16 cellular contexts compared by ENCODE assay signal in the genomic region with DNA sequence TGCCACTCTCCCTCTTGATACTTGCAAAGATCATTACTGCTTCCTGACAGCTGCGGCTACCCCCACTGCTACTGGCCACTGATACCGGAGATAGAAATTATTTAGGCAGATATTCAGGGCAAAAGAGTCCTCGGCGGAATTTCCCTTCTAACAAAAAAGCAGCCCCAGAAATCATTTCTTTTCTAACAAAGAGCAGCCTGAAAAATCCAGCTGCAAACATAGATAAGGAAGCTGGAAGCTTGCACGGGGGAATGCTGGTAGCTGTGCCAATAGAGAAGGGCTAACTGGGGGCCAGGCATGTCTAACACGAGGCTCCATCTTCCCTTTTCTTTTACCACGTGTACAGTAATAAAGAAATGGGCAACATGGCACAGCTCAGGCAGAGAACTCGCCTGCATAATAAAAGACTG. TPM values are rescaled to one million over a fixed set of nuclear protein-coding genes. Genes with fewer than 3 reads are reported as not detected.
DNase-seq lines count a peak whose midpoint lies in the region; ATAC-seq, FAIRE-seq and TF ChIP-seq lines count a peak whose summit lies in the region.
"Had no signal": no experiment of that assay in that cellular context is flagged by ENCODE, and none has a peak within 500 bp of the region (broad histone marks: within the 10 kb centered on the region; RNA-seq: fewer than 3 reads in every experiment).

No MANE protein-coding gene starts in this region.

- CTCF ChIA-PET in CD4-positive, alpha-beta T cell (lab: Charles Lee) = no interaction called here
- CTCF ChIA-PET in endothelial cell of umbilical vein (lab: Charles Lee) = interaction anchor here (1.0 to 6.0 kb wide), 6 partner anchors 9 to 170 kb away, joined by 3 to 49 read pairs (median 4); partner anchors contain the start of gene ZNF334

- H3K79me2 ChIP-seq in endothelial cell of umbilical vein (ENCODE audit: control insufficient read depth, insufficient read depth, low read length) = peaks cover 25% of the 10 kb centered on the region
- peaks cover 60% of the 10 kb centered on the region for H3K79me2 ChIP-seq in neural progenitor cell (ENCODE audit: low read depth)

- H3K27ac ChIP-seq in CD4-positive, alpha-beta T cell (ENCODE audit: low read depth, low read length) = no peak overlapping the region
- H3K27ac ChIP-seq in endothelial cell of umbilical vein (ENCODE audit: insufficient read depth, low read depth, low read length) = no peak overlapping the region
- no peak overlapping the region for H3K27ac ChIP-seq in neural progenitor cell
- H3K27ac ChIP-seq in spleen = no peak overlapping the region

- FAIRE-seq in endothelial cell of umbilical vein (lab: Jason Lieb, UNC) = no peak
- FAIRE-seq in GM12892 (lab: Jason Lieb, UNC) = no peak

- BruUV-seq in endothelial cell of umbilical vein (replicated peaks; lab: Mats Ljungman, UMichigan) = no TSS peak

- peaks cover 29% of the 10 kb centered on the region for H3K36me3 Mint-ChIP-seq in CD4-positive, alpha-beta T cell (ENCODE audit: low read depth)
- H3K36me3 Mint-ChIP-seq in neural progenitor cell = peaks cover 25% of the 10 kb centered on the region

- intact Hi-C loops in CD4-positive, alpha-beta T cell (cut with DNase I, micrococcal nuclease) = loop anchor here in 1 of 2 experiments (1.0 to 10.0 kb wide), 4 partner anchors 14 to 888 kb away; partner anchors contain the start of genes DNTTIP1 and WFDC3
- intact Hi-C loops in endothelial cell of umbilical vein (cut with micrococcal nuclease) = no loop called here
- intact Hi-C loops in spleen (cut with DNase I; ENCODE audit: low total_unique reads) = loop anchor here (5.0 kb wide), 1 partner anchor 161 kb away; no protein-coding TSS in a partner anchor

- dilution Hi-C loops in endothelial cell of umbilical vein (cut with MboI; ENCODE audit: extremely low pct_ligation_motif_present, low sequenced_read_pairs) = no loop called here

- H3K4me2 ChIP-seq in endothelial cell of umbilical vein (ENCODE audit: insufficient read depth, low read length) = no peak overlapping the region
- peak overlapping the region; percentile 73 for H3K4me2 ChIP-seq in neural progenitor cell

- no peak for ATAC-seq in CD4-positive, alpha-beta T cell (ENCODE audit: poor library complexity)
- ATAC-seq in HG02642 (IDR thresholded peaks at IDR 0.05; ENCODE audit: poor library complexity, unreplicated experiment) = no peak

- no peak overlapping the region for H2AFZ ChIP-seq in endothelial cell of umbilical vein (ENCODE audit: low read depth, low read length)
- H2AFZ ChIP-seq in neural progenitor cell (replicated peaks) = no peak overlapping the region

- TF ChIP-seq POLR2A in endothelial cell of umbilical vein (IDR thresholded peaks at IDR 0.05; ENCODE audit: low read depth, low read length) = no peak
- TF ChIP-seq POLR2A in GM12892 (IDR thresholded peaks at IDR 0.05; ENCODE audit: low read depth, low read length) = no peak
- TF ChIP-seq POLR2A in spleen (IDR thresholded peaks at IDR 0.05) = no peak

- H3K9me1 ChIP-seq in endothelial cell of umbilical vein (replicated peaks; ENCODE audit: control insufficient read depth, extremely low read depth, insufficient read depth, low read length) = no peaks in the 10 kb centered on the region

- POLR2A ChIA-PET in CD4-positive, alpha-beta T cell (lab: Charles Lee) = no interaction called here
- POLR2A ChIA-PET in endothelial cell of umbilical vein (lab: Charles Lee) = no interaction called here

- no peaks in the 10 kb centered on the region for H3K27me3 ChIP-seq in CD4-positive, alpha-beta T cell (ENCODE audit: control insufficient read depth, insufficient read depth, low read length)
- H3K27me3 ChIP-seq in endothelial cell of umbilical vein (ENCODE audit: control insufficient read depth in 2 of 2, insufficient read depth in 2 of 2, low read length in 2 of 2) (no peaks in the 10 kb centered on the region), neural progenitor cell (no peaks in the 10 kb centered on the region), spleen (replicated peaks in 1 of 7) (no peaks in the 10 kb centered on the region)

- TF ChIP-seq CTCF in CD4-positive, alpha-beta T cell (IDR thresholded peaks at IDR 0.05) = no peak
- TF ChIP-seq CTCF in endothelial cell of umbilical vein (IDR thresholded peaks at IDR 0.05; ENCODE audit: extremely low read depth in 1 of 2, insufficient read depth in 1 of 2, low read depth in 1 of 2, low read length in 2 of 2) (no peak), neural progenitor cell (IDR thresholded peaks at IDR 0.05) (no peak), spleen (IDR thresholded peaks at IDR 0.05 in 8 of 11, conservative IDR thresholded peaks at IDR 0.05 in 3 of 11) (no peak)

- H3K27ac Mint-ChIP-seq in CD4-positive, alpha-beta T cell = peak overlapping the region; percentile 45
- no peak overlapping the region for H3K27ac Mint-ChIP-seq in neural progenitor cell
- H3K27ac Mint-ChIP-seq: T-helper 1 cell treated with Interleukin-12 subunit alpha and Interleukin-12 subunit beta and Interleukin-4 antibody, amounts not matched to agents 30 μg/mL and 1 μg/mL, for 36 hours had no signal

- 28 to 47% (median 32%) methylated on average over 8 of the region's 8 CpGs for WGBS in spleen, 5 donors

- peak overlapping the region; percentile 1 for H3K4me3 Mint-ChIP-seq in CD4-positive, alpha-beta T cell
- peak overlapping the region; percentile 69 for H3K4me3 Mint-ChIP-seq in neural progenitor cell
- H3K4me3 Mint-ChIP-seq: T-helper 1 cell treated with Interleukin-12 subunit alpha and Interleukin-12 subunit beta and Interleukin-4 antibody, amounts not matched to agents 30 μg/mL and 1 μg/mL, for 36 hours had no signal

- no peaks in the 10 kb centered on the region for H3K27me3 Mint-ChIP-seq in CD4-positive, alpha-beta T cell
- H3K27me3 Mint-ChIP-seq in neural progenitor cell (ENCODE audit: insufficient read depth, low read depth) = no peaks in the 10 kb centered on the region

- H4K20me1 ChIP-seq in endothelial cell of umbilical vein (replicated peaks; ENCODE audit: control insufficient read depth, extremely low read depth, insufficient read depth, low read length) = peaks cover 2% of the 10 kb centered on the region
- H4K20me1 ChIP-seq in neural progenitor cell (ENCODE audit: low read depth) = peaks cover 7% of the 10 kb centered on the region

- H3K36me3 ChIP-seq in endothelial cell of umbilical vein (ENCODE audit: control insufficient read depth in 2 of 2, extremely low read depth in 1 of 2, insufficient read depth in 2 of 2, low read length in 2 of 2) (peaks cover 2 to 5% of the 10 kb centered on the region in 2 experiments), neural progenitor cell (peaks cover 8% of the 10 kb centered on the region), spleen (peaks cover 0 to 49% (median 9%) of the 10 kb centered on the region in 6 donors)

- no peak for DNase-seq in CD4-positive, alpha-beta T cell
- DNase-seq in OCI-M2 (lab: John Stamatoyannopoulos, UW; ENCODE audit: unreplicated experiment) (peak; percentile 52), endothelial cell of umbilical vein (ENCODE audit: low read depth, low spot score) (peak; percentile 58), neural progenitor cell (ENCODE audit: low spot score) (no peak), H4 (ENCODE audit: low spot score) (no peak), GM12892 (ENCODE audit: insufficient read length) (no peak), spleen (no peak)
- DNase-seq: activated CD8-positive, alpha-beta memory T cell treated with anti-CD3 and anti-CD28 coated beads for 24 hours; effector CD8-positive, alpha-beta T cell; KG1; NCI-H2081 treated with DMSO at 0.1 percent for 48 hours; PC-3; stimulated activated CD4-positive, alpha-beta T cell treated with anti-CD3 and anti-CD28 coated beads, Interleukin-12 subunit alpha, Interleukin-12 subunit beta, amount 100 ng/mL, for 4 hours had no signal

- peaks cover 69% of the 10 kb centered on the region for H3K4me1 Mint-ChIP-seq in CD4-positive, alpha-beta T cell (ENCODE audit: low read depth)
- H3K4me1 Mint-ChIP-seq in neural progenitor cell = peaks cover 37% of the 10 kb centered on the region

- H3K4me3 ChIP-seq in endothelial cell of umbilical vein (replicated peaks in 1 of 3; ENCODE audit: insufficient read depth in 1 of 3, low read depth in 1 of 3, low read length in 3 of 3) = no peak overlapping the region
- peak overlapping the region; percentile 43 for H3K4me3 ChIP-seq in neural progenitor cell
- H3K4me3 ChIP-seq in spleen = no peak overlapping the region
- H3K4me3 ChIP-seq: HAP-1 had no signal

- H3K9ac ChIP-seq in endothelial cell of umbilical vein (replicated peaks; ENCODE audit: extremely low read depth, insufficient read depth, low read length) (no peak overlapping the region), neural progenitor cell (no peak overlapping the region)

- H3F3A ChIP-seq in neural progenitor cell (ENCODE audit: low read depth) = peaks cover 33% of the 10 kb centered on the region

- H3K4me1 ChIP-seq in endothelial cell of umbilical vein (ENCODE audit: control insufficient read depth, extremely low read depth, insufficient read depth, low read length) = peaks cover 12% of the 10 kb centered on the region
- H3K4me1 ChIP-seq in neural progenitor cell = peaks cover 27% of the 10 kb centered on the region
- H3K4me1 ChIP-seq in spleen = peaks cover 23 to 72% (median 55%) of the 10 kb centered on the region in 6 donors

- no peaks in the 10 kb centered on the region for H3K9me3 Mint-ChIP-seq in CD4-positive, alpha-beta T cell
- H3K9me3 Mint-ChIP-seq in neural progenitor cell = no peaks in the 10 kb centered on the region
- H3K9me3 Mint-ChIP-seq: T-helper 1 cell treated with Interleukin-12 subunit alpha and Interleukin-12 subunit beta and Interleukin-4 antibody, amounts not matched to agents 30 μg/mL and 1 μg/mL, for 36 hours had no signal

- no peaks in the 10 kb centered on the region for H3K9me3 ChIP-seq in CD4-positive, alpha-beta T cell (ENCODE audit: control insufficient read depth, low read length)
- H3K9me3 ChIP-seq in endothelial cell of umbilical vein (replicated peaks; ENCODE audit: control insufficient read depth, insufficient read depth, low read length) = no peaks in the 10 kb centered on the region
- no peaks in the 10 kb centered on the region for H3K9me3 ChIP-seq in neural progenitor cell (ENCODE audit: low read depth)
- H3K9me3 ChIP-seq in spleen = no peaks in the 10 kb centered on the region
- H3K9me3 ChIP-seq: HAP-1 had no signal

RNA-seq across cellular contexts. Expression of gene TP53RK, which starts 6.2 kb away (rescaled TPM):
- 1 to 10 TPM; 3.9 to 4.5 TPM for total RNA-seq in CD4-positive, alpha-beta T cell
- total RNA-seq in endothelial cell of umbilical vein (11.8 and 13.1 TPM in 2 replicates), neural progenitor cell (ENCODE audit: low replicate concordance) (15.9 and 16.3 TPM in 2 replicates), spleen (10 to 100 TPM; 11.1 to 24.2 (median 13.3) TPM)
- polyA plus RNA-seq in endothelial cell of umbilical vein (7.0 and 7.4 TPM in 2 replicates), spleen (10 to 100 TPM in 1 of 3 donors, 1 to 10 TPM in 2; 6.9 to 11.2 (median 9.4) TPM)
- polyA plus RNA-seq in endothelial cell of umbilical vein (2011; cell fraction: cytosol; rRNA removed) = 7.0 and 7.8 TPM in 2 replicates
- polyA plus RNA-seq in endothelial cell of umbilical vein (2011; cell fraction: nucleus; rRNA removed) = 3.3 and 4.0 TPM in 2 replicates
- polyA plus RNA-seq in endothelial cell of umbilical vein (2012) = 13.1 and 16.2 TPM in 2 replicates
- 9.4 and 9.9 TPM in 2 replicates for polyA minus RNA-seq in endothelial cell of umbilical vein
- polyA minus RNA-seq in endothelial cell of umbilical vein (2011; cell fraction: cytosol; rRNA and poly(A)+ RNA removed) = 8.6 TPM
- 5.9 and 7.2 TPM in 2 replicates for polyA minus RNA-seq in endothelial cell of umbilical vein (2011; cell fraction: nucleus; rRNA and poly(A)+ RNA removed)
- 15.7 and 17.0 TPM in 2 replicates for total RNA-seq in H4 (2014; rRNA removed; shearing (Covaris generic))
- polyA plus RNA-seq in GM12892 (2012; ENCODE audit: missing spikeins) = 13.5 TPM

RNA-seq across cellular contexts. Expression of gene SLC2A10, which starts 26.4 kb away (rescaled TPM):
- not detected for total RNA-seq in CD4-positive, alpha-beta T cell
- total RNA-seq in endothelial cell of umbilical vein = 11.1 and 11.2 TPM in 2 replicates
- 13.6 and 14.9 TPM in 2 replicates for polyA plus RNA-seq in endothelial cell of umbilical vein
- 8.1 and 9.8 TPM in 2 replicates for polyA plus RNA-seq in endothelial cell of umbilical vein (2011; cell fraction: cytosol; rRNA removed)
- 11.1 and 13.2 TPM in 2 replicates for polyA plus RNA-seq in endothelial cell of umbilical vein (2011; cell fraction: nucleus; rRNA removed)
- 6.3 and 10.2 TPM in 2 replicates for polyA plus RNA-seq in endothelial cell of umbilical vein (2012)
- polyA minus RNA-seq in endothelial cell of umbilical vein = 22.6 and 27.6 TPM in 2 replicates
- polyA minus RNA-seq in endothelial cell of umbilical vein (2011; cell fraction: cytosol; rRNA and poly(A)+ RNA removed) = not detected
- polyA minus RNA-seq in endothelial cell of umbilical vein (2011; cell fraction: nucleus; rRNA and poly(A)+ RNA removed) = 10.2 and 11.9 TPM in 2 replicates
- total RNA-seq in neural progenitor cell (ENCODE audit: low replicate concordance) = 9.2 and 9.6 TPM in 2 replicates
- total RNA-seq in H4 (2014; rRNA removed; shearing (Covaris generic)) = 3.2 and 3.9 TPM in 2 replicates
- polyA plus RNA-seq in GM12892 (2012; ENCODE audit: missing spikeins) = not detected
- 1 to 10 TPM; 2.0 to 7.3 (median 5.0) TPM for total RNA-seq in spleen
- polyA plus RNA-seq in spleen = 1 to 10 TPM; 1.9 to 2.6 (median 2.3) TPM

RNA-seq across cellular contexts. Expression of gene SLC13A3, which starts 31.8 kb away (rescaled TPM):
- total RNA-seq in CD4-positive, alpha-beta T cell = under 1 TPM in 1 of 2 experiments, not detected in 1; 0.28 TPM
- 0.09 and 0.40 TPM in 2 replicates for total RNA-seq in endothelial cell of umbilical vein
- 0.11 and 0.37 TPM in 2 replicates for polyA plus RNA-seq in endothelial cell of umbilical vein
- polyA plus RNA-seq in endothelial cell of umbilical vein (2011; cell fraction: cytosol; rRNA removed) = 0.37 and 0.39 TPM in 2 replicates
- 0.59 and 0.99 TPM in 2 replicates for polyA plus RNA-seq in endothelial cell of umbilical vein (2011; cell fraction: nucleus; rRNA removed)
- 0.92 and 1.5 TPM in 2 replicates for polyA plus RNA-seq in endothelial cell of umbilical vein (2012)
- 0.51 and 1.2 TPM in 2 replicates for polyA minus RNA-seq in endothelial cell of umbilical vein
- not detected for polyA minus RNA-seq in endothelial cell of umbilical vein (2011; cell fraction: cytosol; rRNA and poly(A)+ RNA removed)
- polyA minus RNA-seq in endothelial cell of umbilical vein (2011; cell fraction: nucleus; rRNA and poly(A)+ RNA removed) = 0.67 and 0.82 TPM in 2 replicates
- 4.5 and 7.4 TPM in 2 replicates for total RNA-seq in neural progenitor cell (ENCODE audit: low replicate concordance)
- 0.12 TPM in 1 of 2 replicates, not detected in the other for total RNA-seq in H4 (2014; rRNA removed; shearing (Covaris generic))
- polyA plus RNA-seq in GM12892 (2012; ENCODE audit: missing spikeins) = 0.15 TPM
- total RNA-seq in spleen = 1 to 10 TPM in 2 of 7 donors, under 1 TPM in 4, not detected in 1; 0.34 to 1.7 (median 0.64) TPM
- under 1 TPM; 0.16 to 0.17 (median 0.17) TPM for polyA plus RNA-seq in spleen
- total RNA-seq: PC-3 had no signal

Comparison
In these comparisons a context has a peak if more than half of its experiments do, and no peak if none do; other contexts are left out.
1. DNase-seq: peak in OCI-M2 (single experiment) and endothelial cell of umbilical vein (single experiment); none in CD4-positive, alpha-beta T cell (0 of 10), neural progenitor cell (single experiment), H4 (single experiment), GM12892 (single experiment) and spleen (single experiment).